In the genomic region with DNA sequence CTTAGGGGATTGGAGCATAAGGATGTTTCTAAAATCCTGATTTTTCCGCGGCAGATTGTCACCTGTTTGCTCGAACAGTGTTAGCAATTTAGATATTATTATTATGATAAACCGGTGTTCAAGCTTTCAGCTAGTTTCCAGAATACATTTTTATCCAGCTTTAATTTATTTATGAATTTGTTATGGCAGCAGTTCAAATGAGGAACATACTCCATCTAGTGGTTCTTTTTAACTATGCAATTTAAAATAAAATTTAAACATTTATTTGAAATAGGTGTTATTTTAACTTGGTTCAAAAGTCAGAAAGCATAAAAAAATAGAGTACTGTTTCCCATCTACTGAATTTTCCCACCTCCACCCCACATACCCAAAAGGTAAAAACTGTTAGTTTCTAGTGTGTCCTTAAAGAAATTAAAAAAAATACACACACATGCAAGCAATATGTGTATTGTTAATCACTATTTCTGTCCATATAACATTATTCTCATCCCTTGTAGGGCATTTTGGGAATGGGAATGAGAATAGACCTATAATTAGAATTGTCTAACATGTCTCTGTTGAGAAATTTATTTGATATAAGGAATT, we compare ENCODE assay signal across 10 cellular contexts. TPM values are rescaled to one million over a fixed set of nuclear protein-coding genes. Genes with fewer than 3 reads are reported as not detected.
DNase-seq lines count a peak whose midpoint lies in the region; ATAC-seq, FAIRE-seq and TF ChIP-seq lines count a peak whose summit lies in the region.
"Had no signal": no experiment of that assay in that cellular context is flagged by ENCODE, and none has a peak within 500 bp of the region (broad histone marks: within the 10 kb centered on the region; RNA-seq: fewer than 3 reads in every experiment).

No MANE protein-coding gene starts in this region.

- peak; percentile 84 for FAIRE-seq in GM12878 (lab: Jason Lieb, UNC)

- in situ Hi-C loops in GM12878 (cut with MboI) = no loop called here

- CTCF ChIA-PET in GM12878 (lab: Yijun Ruan, JAX) = interaction anchor here (0.6 to 4.1 kb wide), 30 partner anchors 10 to 317 kb away, joined by 3 to 48 read pairs (median 4); partner anchors contain the start of gene BUB1

- no peak overlapping the region for H3K4me3 ChIP-seq in HL-60 (replicated peaks; ENCODE audit: insufficient read depth, low read length)
- H3K4me3 ChIP-seq in GM12878 = no peak overlapping the region
- H3K4me3 ChIP-seq in lower lobe of right lung = no peak overlapping the region

- H4K20me1 ChIP-seq in GM12878 (ENCODE audit: control insufficient read depth, insufficient read depth) = no peaks in the 10 kb centered on the region

- TF ChIP-seq RAD21 in GM12878 (IDR thresholded peaks at IDR 0.05; ENCODE audit: insufficient read depth, low read depth, low read length) = peak; percentile 52

- no peak for TF ChIP-seq EP300 in GM12878 (IDR thresholded peaks at IDR 0.05; ENCODE audit: borderline replicate concordance in 1 of 2, control insufficient read depth in 1 of 2, low read depth in 2 of 2, low read length in 2 of 2)

- H3K4me1 ChIP-seq in GM12878 (ENCODE audit: control insufficient read depth, insufficient read depth, low read length) (no peaks in the 10 kb centered on the region), lower lobe of right lung (no peaks in the 10 kb centered on the region)

- no peak overlapping the region for H3K4me2 ChIP-seq in GM12878 (ENCODE audit: control insufficient read depth, insufficient read depth)

- DNase-seq in CD1c-positive myeloid dendritic cell (ENCODE audit: extremely low spot score) (peak; percentile 49), HL-60 (ENCODE audit: low read depth in 1 of 2, low spot score in 1 of 2) (no peak), GM12878 (ENCODE audit: low read depth, low spot score) (no peak), lower lobe of right lung (no peak), NCI-H2081 treated with DMSO at 0.1 percent for 48 hours (lab: John Stamatoyannopoulos, UW) (no peak), substantia nigra (lab: John Stamatoyannopoulos, UW) (no peak), HuH-7.5 (ENCODE audit: low spot score) (no peak)
- DNase-seq: activated CD4-positive, alpha-beta T cell treated with anti-CD3 and anti-CD28 coated beads, Interleukin-2, amount 50 U/mL, for 48 hours had no signal

- POLR2A ChIA-PET in GM12878 (lab: Charles Lee) = interaction anchor here (0.9 to 1.0 kb wide), 2 partner anchors 80 to 112 kb away, joined by 3 to 4 read pairs; no protein-coding TSS in a partner anchor

- RAD21 ChIA-PET in GM12878 (lab: Charles Lee; ENCODE audit: unreplicated experiment) = interaction anchor here (0.7 to 4.7 kb wide), 12 partner anchors 32 to 112 kb away, joined by 3 to 53 read pairs (median 4); partner anchors contain the start of gene BUB1

- SMC1A ChIA-PET in GM12878 (lab: Charles Lee; ENCODE audit: uncharacterized antibody, unreplicated experiment) = interaction anchor here (0.7 to 15.0 kb wide), 25 partner anchors 9 to 370 kb away, joined by 3 to 251 read pairs (median 3); partner anchors contain the start of gene BUB1

- WGBS in GM12878 (ENCODE audit: insufficient coverage, insufficient replicate concordance, low lambda C conversion rate, missing lambda C conversion rate) = 47% methylated on average over 4 of the region's 4 CpGs

- H3K9me3 ChIP-seq in GM12878 (replicated peaks; ENCODE audit: control insufficient read depth, insufficient read depth, low read length) (no peaks in the 10 kb centered on the region; the same call in 1 of the 3 replicates), lower lobe of right lung (peaks cover 5% of the 10 kb centered on the region)

- intact Hi-C loops in GM12878 (cut with micrococcal nuclease; ENCODE audit: unreplicated experiment) (no loop called here), lower lobe of right lung (cut with DNase I) (no loop called here)

- TF ChIP-seq POLR2A in GM12878 (IDR thresholded peaks at IDR 0.05; ENCODE audit: low read depth, low read length) = no peak

- ATAC-seq in GM12878 = no peak
- no peak for ATAC-seq in lower lobe of right lung
- no peak for ATAC-seq in GM21390 (IDR thresholded peaks at IDR 0.05; ENCODE audit: unreplicated experiment)

- no peak overlapping the region for H3K9ac ChIP-seq in GM12878 (ENCODE audit: control insufficient read depth, insufficient read depth, low read length)

- TF ChIP-seq CTCF in HL-60 (IDR thresholded peaks at IDR 0.05; ENCODE audit: insufficient read depth, low read length) (peak; percentile 9), GM12878 (IDR thresholded peaks at IDR 0.05 in 2 of 3, conservative IDR thresholded peaks at IDR 0.05 in 1 of 3; ENCODE audit: control insufficient read depth in 2 of 3, extremely low read depth in 1 of 3, insufficient read depth in 1 of 3, low read depth in 3 of 3, low read length in 3 of 3) (peak; percentile 34 to 58 (median 34); a peak in 3 of 6 replicates), lower lobe of right lung (IDR thresholded peaks at IDR 0.05) (peak; percentile 55)

- no peaks in the 10 kb centered on the region for H3K36me3 ChIP-seq in GM12878 (ENCODE audit: control insufficient read depth in 2 of 2, insufficient read depth in 2 of 2, low read length in 1 of 2)
- no peaks in the 10 kb centered on the region for H3K36me3 ChIP-seq in lower lobe of right lung

- H3K27me3 ChIP-seq in HL-60 (ENCODE audit: insufficient read depth, poor library complexity, severe bottlenecking) (no peaks in the 10 kb centered on the region), GM12878 (replicated peaks in 1 of 2; ENCODE audit: control insufficient read depth in 2 of 2, insufficient read depth in 2 of 2, low read length in 1 of 2) (no peaks in the 10 kb centered on the region), lower lobe of right lung (ENCODE audit: low read depth) (no peaks in the 10 kb centered on the region)

- no peak overlapping the region for H2AFZ ChIP-seq in GM12878 (ENCODE audit: control insufficient read depth, low read depth, low read length)

- H3K79me2 ChIP-seq in GM12878 (ENCODE audit: control insufficient read depth, insufficient read depth, low read length) = no peaks in the 10 kb centered on the region

- no TSS peak for BruUV-seq in GM12878 (replicated peaks; lab: Mats Ljungman, UMichigan)

- no peak overlapping the region for H3K27ac ChIP-seq in HL-60 (replicated peaks)
- H3K27ac ChIP-seq in GM12878 (ENCODE audit: control insufficient read depth, insufficient read depth) = no peak overlapping the region
- H3K27ac ChIP-seq in lower lobe of right lung = no peak overlapping the region
- H3K27ac ChIP-seq in substantia nigra (ENCODE audit: low read depth, low read length, poor library complexity, severe bottlenecking) = no peak overlapping the region

TF ChIP-seq in GM12878, 131 proteins besides CTCF, POLR2A, EP300 and RAD21:
- TF ChIP-seq IRF3 (IDR thresholded peaks at IDR 0.05) (no peak), PML (IDR thresholded peaks at IDR 0.05; ENCODE audit: low read length) (no peak), HSF1 (IDR thresholded peaks at IDR 0.05; ENCODE audit: low read depth, low read length) (no peak), NRF1 (conservative IDR thresholded peaks at IDR 0.05; ENCODE audit: low read depth, low read length) (no peak), SMC3 (IDR thresholded peaks at IDR 0.05; ENCODE audit: borderline replicate concordance, low read length) (peak; percentile 68; the same call in 1 of the 2 replicates)
- TF ChIP-seq, protein P1, sequence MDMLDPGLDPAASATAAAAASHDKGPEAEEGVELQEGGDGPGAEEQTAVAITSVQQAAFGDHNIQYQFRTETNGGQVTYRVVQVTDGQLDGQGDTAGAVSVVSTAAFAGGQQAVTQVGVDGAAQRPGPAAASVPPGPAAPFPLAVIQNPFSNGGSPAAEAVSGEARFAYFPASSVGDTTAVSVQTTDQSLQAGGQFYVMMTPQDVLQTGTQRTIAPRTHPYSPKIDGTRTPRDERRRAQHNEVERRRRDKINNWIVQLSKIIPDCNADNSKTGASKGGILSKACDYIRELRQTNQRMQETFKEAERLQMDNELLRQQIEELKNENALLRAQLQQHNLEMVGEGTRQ (IDR thresholded peaks at IDR 0.05; ENCODE audit: borderline replicate concordance, low read depth, low read length) = no peak

RNA-seq across cellular contexts. Expression of gene ACOXL, which starts 23.2 kb away (rescaled TPM):
- total RNA-seq in GM12878 (2013; cell fraction: nucleolus; rRNA removed) = 11.3 and 14.2 TPM in 2 replicates
- 0.73 and 1.1 TPM in 2 replicates for total RNA-seq in GM12878 (2014; rRNA removed)
- 0.78 and 1.2 TPM in 2 replicates for total RNA-seq in GM12878 (2014; rRNA removed; fragmentation: Illumina TruSeq; extraction: Trizol)
- total RNA-seq in GM12878 (2021) = 0.51 and 1.1 TPM in 2 replicates
- polyA plus RNA-seq in GM12878 (2011; ENCODE audit: low read depth) = 0.45 TPM
- 0.78 and 0.79 TPM in 2 replicates for polyA plus RNA-seq in GM12878 (2011; rRNA removed)
- 0.67 and 0.92 TPM in 2 replicates for polyA plus RNA-seq in GM12878 (2011; cell fraction: cytosol; rRNA removed)
- polyA plus RNA-seq in GM12878 (2011; cell fraction: nucleus; rRNA removed) = 1.4 and 1.5 TPM in 2 replicates
- 0.95 and 1.8 TPM in 2 replicates for polyA plus RNA-seq in GM12878 (2012)
- 0.65 and 0.71 TPM in 2 replicates for polyA plus RNA-seq in GM12878 (2014; fragmentation: Illumina TruSeq; extraction: Trizol)
- under 1 TPM; 0.05 to 0.47 TPM for polyA plus RNA-seq in GM12878 (2014; fragmentation: Nextera tagmentation; extraction: Ambion mirVana)
- polyA plus RNA-seq in GM12878 (2014; rRNA removed) = 0.90 and 1.3 TPM in 2 replicates
- polyA plus RNA-seq in GM12878 (2016; fragmentation: Nextera tagmentation; extraction: Ambion mirVana) = under 1 TPM; 0.68 to 0.83 TPM
- polyA minus RNA-seq in GM12878 (2011; rRNA and poly(A)+ RNA removed) = 0.52 and 2.3 TPM in 2 replicates
- polyA minus RNA-seq in GM12878 (2011; cell fraction: cytosol; rRNA and poly(A)+ RNA removed) = not detected in 2 replicates
- 0.97 and 1.6 TPM in 2 replicates for polyA minus RNA-seq in GM12878 (2011; cell fraction: nucleus; rRNA and poly(A)+ RNA removed)
- total RNA-seq in lower lobe of right lung = 38.5 TPM
- total RNA-seq: temporal lobe had no signal
